In the genomic region with DNA sequence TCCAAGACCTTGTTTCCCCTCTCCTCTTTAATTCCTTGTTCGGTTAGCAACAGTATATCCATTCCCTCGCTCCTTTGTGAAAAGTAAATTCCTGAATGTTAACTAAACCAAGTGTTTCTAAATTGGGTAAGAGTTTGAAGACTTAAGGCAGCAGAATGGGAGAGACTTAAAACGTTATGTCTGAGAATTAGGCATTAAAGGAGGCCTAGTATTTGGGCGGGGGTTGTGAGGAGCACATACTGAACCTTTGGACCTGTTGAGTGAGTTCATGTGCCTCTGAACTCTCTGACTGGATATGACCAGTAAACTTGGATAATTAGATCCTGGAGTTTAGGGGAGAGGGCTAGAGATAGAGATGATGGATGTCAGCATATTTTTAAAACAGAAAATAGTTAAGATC, we compare ENCODE assay signal across 7 cellular contexts. TPM values are rescaled to one million over a fixed set of nuclear protein-coding genes. Genes with fewer than 3 reads are reported as not detected.
DNase-seq lines count a peak whose midpoint lies in the region; FAIRE-seq and TF ChIP-seq lines count a peak whose summit lies in the region.

No MANE protein-coding gene starts in this region.

- H3K27ac ChIP-seq in keratinocyte (ENCODE audit: control insufficient read depth, insufficient read depth, low read length) (peak overlapping the region; percentile 85), subcutaneous abdominal adipose tissue (ENCODE audit: low read depth, low read length) (peak overlapping the region; percentile 67)

- H3K36me3 ChIP-seq in keratinocyte (ENCODE audit: control insufficient read depth in 2 of 2, extremely low read depth in 1 of 2, insufficient read depth in 2 of 2, low read length in 2 of 2), result peaks cover 11% of the 10 kb centered on the region in 2 experiments
- H3K36me3 ChIP-seq in subcutaneous abdominal adipose tissue (ENCODE audit: control insufficient read depth in 5 of 5, insufficient read depth in 5 of 5, low read length in 5 of 5), result peaks cover 0 to 3% (median 0%) of the 10 kb centered on the region in 5 donors

- peaks cover 34% of the 10 kb centered on the region for H4K20me1 ChIP-seq in keratinocyte (ENCODE audit: control insufficient read depth, extremely low read depth, insufficient read depth, low read length)

- no peaks in the 10 kb centered on the region for H3K27me3 ChIP-seq in keratinocyte (ENCODE audit: control insufficient read depth, extremely low read depth, insufficient read depth, low read length)
- H3K27me3 ChIP-seq in subcutaneous abdominal adipose tissue (ENCODE audit: control insufficient read depth in 5 of 5, insufficient read depth in 4 of 5, low read length in 5 of 5), result peaks cover 0 to 5% (median 0%) of the 10 kb centered on the region in 5 donors

- H2AFZ ChIP-seq in keratinocyte (ENCODE audit: control insufficient read depth, low read length), result no peak overlapping the region

- H3K79me2 ChIP-seq in keratinocyte (ENCODE audit: control insufficient read depth, insufficient read depth, low read length), result peaks cover 63% of the 10 kb centered on the region

- peaks cover 34% of the 10 kb centered on the region for H3K4me1 ChIP-seq in keratinocyte (ENCODE audit: control insufficient read depth, extremely low read depth, insufficient read depth, low read length)
- H3K4me1 ChIP-seq in subcutaneous abdominal adipose tissue (ENCODE audit: control insufficient read depth in 5 of 5, insufficient read depth in 5 of 5, low read length in 5 of 5), result peaks cover 8 to 41% (median 21%) of the 10 kb centered on the region in 5 donors

- peak overlapping the region; percentile 77 for H3K4me2 ChIP-seq in keratinocyte (ENCODE audit: control insufficient read depth, extremely low read depth, insufficient read depth, low read depth, low read length)

- FAIRE-seq in keratinocyte (lab: Jason Lieb, UNC), result no peak

- H3K9me3 ChIP-seq in keratinocyte (ENCODE audit: control insufficient read depth, low read depth, low read length), result peaks cover 8% of the 10 kb centered on the region
- no peaks in the 10 kb centered on the region for H3K9me3 ChIP-seq in subcutaneous abdominal adipose tissue (ENCODE audit: control insufficient read depth in 5 of 5, low read length in 5 of 5)

- H3K9ac ChIP-seq in keratinocyte (ENCODE audit: control insufficient read depth, extremely low read depth, insufficient read depth, low read length), result peak overlapping the region; percentile 89
- H3K9ac ChIP-seq in subcutaneous abdominal adipose tissue (ENCODE audit: low read length in 5 of 5), result peak overlapping the region in 3 of 5 donors; percentile 16 to 84 (median 70)

- DNase-seq in HT-29 (ENCODE audit: low spot score) (peak; percentile 8), keratinocyte (ENCODE audit: low read depth, low spot score) (no peak), glomerular visceral epithelial cell (ENCODE audit: extremely low spot score) (no peak), GF-D8 (lab: John Stamatoyannopoulos, UW) (no peak), 8988T (no peak)

- no peaks in the 10 kb centered on the region for H3K9me1 ChIP-seq in keratinocyte (ENCODE audit: control insufficient read depth, extremely low read depth, insufficient read depth, low read length)

- TF ChIP-seq CTCF in WI38 (IDR thresholded peaks at IDR 0.05; ENCODE audit: low read depth, low read length), result no peak
- TF ChIP-seq CTCF in keratinocyte (optimal IDR thresholded peaks at IDR 0.05 in 1 of 3, IDR thresholded peaks at IDR 0.05 in 1 of 3, conservative IDR thresholded peaks at IDR 0.05 in 1 of 3; ENCODE audit: extremely low read depth in 1 of 3, insufficient read depth in 2 of 3, low read length in 3 of 3), result no peak

- H3K4me3 ChIP-seq in WI38 (ENCODE audit: low read depth, low read length) (peak overlapping the region; percentile 87), keratinocyte (ENCODE audit: control insufficient read depth in 2 of 3, extremely low read depth in 1 of 3, insufficient read depth in 2 of 3, low read depth in 1 of 3, low read length in 3 of 3) (peak overlapping the region; percentile 68 to 100 (median 83)), subcutaneous abdominal adipose tissue (ENCODE audit: low read depth in 1 of 5, low read length in 5 of 5) (peak overlapping the region in 4 of 5 donors; percentile 92 to 99 (median 98))

- dilution Hi-C loops in keratinocyte (cut with MboI; ENCODE audit: extremely low pct_ligation_motif_present, low sequenced_read_pairs), result loop anchor here (25.0 kb wide), 1 partner anchor 134 kb away; no protein-coding TSS in a partner anchor

RNA-seq across cellular contexts. Expression of a gene that starts 1.2 kb away (rescaled TPM):
- 24.5 and 39.6 TPM in 2 replicates for total RNA-seq in HT-29 (2014; rRNA removed; shearing (Covaris generic))
- 334 to 541 TPM (median 482 TPM) in 3 replicates for polyA plus RNA-seq in keratinocyte
- polyA plus RNA-seq in keratinocyte (2011; ENCODE audit: low read depth), result 146 TPM
- polyA plus RNA-seq in keratinocyte (2011; cell fraction: cytosol; rRNA removed), result 228 and 437 TPM in 2 replicates
- 478 and 606 TPM in 2 replicates for polyA plus RNA-seq in keratinocyte (2011; cell fraction: nucleus; rRNA removed)
- polyA plus RNA-seq in keratinocyte (2012; ENCODE audit: low replicate concordance), result 188 and 366 TPM in 2 replicates
- 101 to 276 TPM (median 151 TPM) in 3 replicates for polyA minus RNA-seq in keratinocyte
- 207 TPM for polyA minus RNA-seq in keratinocyte (2011; cell fraction: cytosol; rRNA and poly(A)+ RNA removed)
- polyA minus RNA-seq in keratinocyte (2011; cell fraction: nucleus; rRNA and poly(A)+ RNA removed), result 255 and 403 TPM in 2 replicates

RNA-seq across cellular contexts. Expression of a gene that starts 50.1 kb away (rescaled TPM):
- total RNA-seq in HT-29 (2014; rRNA removed; shearing (Covaris generic)), result not detected in 2 replicates
- 1.4 to 3.8 TPM (median 1.9 TPM) in 3 replicates for polyA plus RNA-seq in keratinocyte
- 13.5 TPM for polyA plus RNA-seq in keratinocyte (2011; ENCODE audit: low read depth)
- 0.86 and 1.3 TPM in 2 replicates for polyA plus RNA-seq in keratinocyte (2011; cell fraction: cytosol; rRNA removed)
- 4.9 and 5.1 TPM in 2 replicates for polyA plus RNA-seq in keratinocyte (2011; cell fraction: nucleus; rRNA removed)
- 1.1 and 10.5 TPM in 2 replicates for polyA plus RNA-seq in keratinocyte (2012; ENCODE audit: low replicate concordance)
- polyA minus RNA-seq in keratinocyte, result 0.77 to 2.3 TPM (median 1.4 TPM) in 3 replicates
- polyA minus RNA-seq in keratinocyte (2011; cell fraction: cytosol; rRNA and poly(A)+ RNA removed), result 5.8 TPM
- 1.7 and 3.2 TPM in 2 replicates for polyA minus RNA-seq in keratinocyte (2011; cell fraction: nucleus; rRNA and poly(A)+ RNA removed)
